20 cellular contexts compared by ENCODE assay signal in genomic region chr11:71302911-71303310, GRCh38. TPM values are rescaled to one million over a fixed set of nuclear protein-coding genes. Genes with fewer than 3 reads are reported as not detected.
DNase-seq lines count a peak whose midpoint lies in the region; ATAC-seq, FAIRE-seq and TF ChIP-seq lines count a peak whose summit lies in the region.
"Had no signal": no experiment of that assay in that cellular context is flagged by ENCODE, and none has a peak within 500 bp of the region (broad histone marks: within the 10 kb centered on the region; RNA-seq: fewer than 3 reads in every experiment).

No MANE protein-coding gene starts in this region.

- H3K9me3 ChIP-seq in kidney (ENCODE audit: control insufficient read depth in 1 of 2, low read length in 2 of 2) = no peaks in the 10 kb centered on the region
- H3K9me3 ChIP-seq: gastroesophageal sphincter, SJSA1 had no signal

- H3K9ac ChIP-seq in kidney (ENCODE audit: low read length in 2 of 2) = no peak overlapping the region

- H3K36me3 ChIP-seq in kidney (ENCODE audit: control insufficient read depth in 1 of 2, insufficient read depth in 2 of 2, low read length in 2 of 2) = no peaks in the 10 kb centered on the region
- H3K36me3 ChIP-seq: gastroesophageal sphincter, SJSA1 had no signal

- no peak overlapping the region for H3K4me3 ChIP-seq in AG09309 (ENCODE audit: control insufficient read depth, low read depth, low read length)
- H3K4me3 ChIP-seq in astrocyte of the cerebellum (ENCODE audit: low read depth, low read length) = no peak overlapping the region
- H3K4me3 ChIP-seq in kidney (ENCODE audit: low read length in 2 of 2) = no peak overlapping the region
- H3K4me3 ChIP-seq: gastroesophageal sphincter, SJSA1 had no signal

- peak; percentile 14 for TF ChIP-seq CTCF in AG09309 (IDR thresholded peaks at IDR 0.05; ENCODE audit: control insufficient read depth, insufficient read depth, low read depth, low read length, missing control alignments)
- 0 out of 2 replicates have a peak, but pooled peaks have one; percentile 3 for TF ChIP-seq CTCF in GM12874 (IDR thresholded peaks at IDR 0.05; ENCODE audit: insufficient read depth, low read depth, low read length)
- peak; percentile 7 for TF ChIP-seq CTCF in astrocyte of the cerebellum (IDR thresholded peaks at IDR 0.05; ENCODE audit: low read depth, low read length, missing control alignments)
- no peak for TF ChIP-seq CTCF in kidney (IDR thresholded peaks at IDR 0.05; ENCODE audit: borderline replicate concordance, extremely low read depth, insufficient read depth)

- H3K27ac ChIP-seq in kidney (ENCODE audit: low read depth in 2 of 2, low read length in 2 of 2) = no peak overlapping the region
- H3K27ac ChIP-seq: gastroesophageal sphincter, SJSA1 had no signal

- DNase-seq in AG09309 (ENCODE audit: low read depth) (no peak), astrocyte of the cerebellum (ENCODE audit: low read depth) (no peak), left lobe of liver (ENCODE audit: low spot score) (peak; percentile 14), germinal center (ENCODE audit: low spot score) (no peak), kidney (no peak), NCI-H345 treated with DMSO at 0.1 percent for 48 hours (lab: John Stamatoyannopoulos, UW; ENCODE audit: unreplicated experiment) (no peak), midbrain (lab: John Stamatoyannopoulos, UW) (no peak)
- DNase-seq: activated CD4-positive, alpha-beta T cell treated with anti-CD3 and anti-CD28 coated beads, Interleukin-2, amount 10 ng/mL, durations not matched to agents 24 days and 14 days; activated T-cell treated with anti-CD3 and anti-CD28 coated beads, Interleukin-2, amount 50 U/mL, for 1 hour; GF-D8; mammary epithelial cell; MV-4-11; NCI-H2029 treated with DMSO at 0.1 percent for 48 hours; NCI-H524; right cardiac atrium had no signal

- no peak for FAIRE-seq in kidney (lab: Jason Lieb, UNC)
- FAIRE-seq: D721Med, endometrium had no signal

- in situ Hi-C loops in astrocyte of the cerebellum (cut with HindIII; ENCODE audit: low sequenced_read_pairs) = loop anchor here (5.0 kb wide), 1 partner anchor 34 kb away; no protein-coding TSS in a partner anchor

- no peak for ATAC-seq in left lobe of liver
- ATAC-seq: gastroesophageal sphincter, right cardiac atrium had no signal

- H3K4me1 ChIP-seq in kidney (ENCODE audit: control insufficient read depth in 1 of 2, insufficient read depth in 1 of 2, low read depth in 1 of 2, low read length in 2 of 2) = no peaks in the 10 kb centered on the region
- H3K4me1 ChIP-seq: gastroesophageal sphincter had no signal

- intact Hi-C loops in kidney (cut with DNase I) = no loop called here

RNA-seq across cellular contexts. Expression of gene SHANK2, which starts 50.5 kb away (rescaled TPM):
- total RNA-seq in left lobe of liver (33.8 TPM), kidney (57.8 TPM)
- 4.0 TPM for polyA plus RNA-seq in kidney (ENCODE audit: insufficient read depth, low read depth, low replicate concordance)
- total RNA-seq: activated CD4-positive, alpha-beta T cell treated with anti-CD3 and anti-CD28 coated beads, Interleukin-2, amount 10 ng/mL, durations not matched to agents 24 days and 14 days had no signal
